ENCODE assay signal across 26 cellular contexts in the genomic region with DNA sequence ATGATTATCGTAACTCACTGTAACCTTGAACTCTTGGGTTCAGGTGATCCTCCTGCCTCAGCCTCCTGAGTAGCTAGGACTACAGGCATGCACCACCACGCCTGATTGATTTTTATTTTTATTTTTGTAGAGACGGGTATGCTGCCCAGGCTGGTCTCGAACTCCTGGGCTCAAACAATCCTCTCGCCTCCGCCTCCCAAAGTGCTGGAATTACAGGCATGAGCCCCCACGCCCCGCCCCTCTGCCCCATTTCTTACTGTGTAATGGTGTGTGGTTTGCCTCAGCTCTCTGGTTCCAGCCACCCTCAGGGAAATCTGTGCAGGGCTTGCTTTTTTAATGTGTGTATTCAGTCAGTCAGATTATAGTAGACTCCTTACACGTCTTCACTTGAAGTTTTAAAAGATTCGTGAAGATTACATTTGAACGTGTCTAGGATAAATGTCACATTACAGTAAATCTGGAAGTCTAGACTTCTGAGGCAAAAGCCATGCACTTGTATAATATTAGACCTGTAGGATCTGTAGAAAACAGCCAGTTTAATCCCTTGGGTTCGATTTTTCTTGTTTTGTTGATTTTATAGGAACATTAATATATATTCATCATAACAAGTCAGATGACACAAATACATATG.
"Had no signal": no experiment of that assay in that cellular context is flagged by ENCODE, and none has a peak within 500 bp of the region (broad histone marks: within the 10 kb centered on the region; RNA-seq: fewer than 3 reads in every experiment).

No MANE protein-coding gene starts in this region.

- H3K4me2 ChIP-seq: hepatocyte had no signal

- H3K4me3 Mint-ChIP-seq: dendritic cell treated with granulocyte-macrophage colony-stimulating factor and Interleukin-4, amounts not matched to agents 40 ng/mL and 50 ng/mL, for 4 days; endodermal cell; memory B cell; naive thymus-derived CD4-positive, alpha-beta T cell; stimulated activated effector memory CD8-positive, alpha-beta T cell treated with anti-CD3 and anti-CD28 coated beads, Interleukin-12 subunit alpha, Interleukin-12 subunit beta, amount 100 ng/mL, for 72 hours had no signal

- H3K4me1 ChIP-seq: foreskin keratinocyte, heart left ventricle had no signal

- H3K4me3 ChIP-seq: colonic mucosa, esophagus muscularis mucosa, gastroesophageal sphincter, heart left ventricle, hepatocyte, lung, ovary, sigmoid colon, stomach, thyroid gland, vagina had no signal

- H3K9me3 Mint-ChIP-seq: dendritic cell treated with granulocyte-macrophage colony-stimulating factor and Interleukin-4, amounts not matched to agents 40 ng/mL and 50 ng/mL, for 4 days; memory B cell; stimulated activated effector memory CD8-positive, alpha-beta T cell treated with anti-CD3 and anti-CD28 coated beads, Interleukin-12 subunit alpha, Interleukin-12 subunit beta, amount 100 ng/mL, for 72 hours had no signal

- H3K79me2 ChIP-seq: hepatocyte had no signal

- H3K27ac Mint-ChIP-seq: dendritic cell treated with granulocyte-macrophage colony-stimulating factor and Interleukin-4, amounts not matched to agents 40 ng/mL and 50 ng/mL, for 4 days; endodermal cell; naive thymus-derived CD4-positive, alpha-beta T cell; stimulated activated effector memory CD8-positive, alpha-beta T cell treated with anti-CD3 and anti-CD28 coated beads, Interleukin-12 subunit alpha, Interleukin-12 subunit beta, amount 100 ng/mL, for 72 hours had no signal

- DNase-seq: colonic mucosa; effector CD8-positive, alpha-beta T cell; endodermal cell; foreskin keratinocyte; heart left ventricle; kidney; midbrain; naive thymus-derived CD4-positive, alpha-beta T cell; nucleus accumbens; ovary; posterior cingulate gyrus; sigmoid colon; stimulated activated CD4-positive, alpha-beta T cell treated with anti-CD3 and anti-CD28 coated beads, Interleukin-2, amount 100 ng/mL, for 24 hours; stimulated activated CD4-positive, alpha-beta T cell treated with anti-CD3 and anti-CD28 coated beads, Interleukin-4, amount 100 ng/mL, for 24 hours; stimulated activated naive CD4-positive, alpha-beta T cell treated with Interleukin-2 at 50 U/mL for 16 hours; stomach; thyroid gland had no signal

- H3K36me3 Mint-ChIP-seq: stimulated activated effector memory CD8-positive, alpha-beta T cell treated with anti-CD3 and anti-CD28 coated beads, Interleukin-12 subunit alpha, Interleukin-12 subunit beta, amount 100 ng/mL, for 72 hours had no signal

- H3K27ac ChIP-seq: colonic mucosa, epithelial cell of prostate, esophagus muscularis mucosa, foreskin keratinocyte, gastroesophageal sphincter, heart left ventricle, hepatocyte, ovary, sigmoid colon, stomach, thyroid gland, vagina had no signal

- H3K9me3 ChIP-seq: colonic mucosa, esophagus muscularis mucosa, gastroesophageal sphincter, ovary, sigmoid colon, stomach, thyroid gland, vagina had no signal

- H3K27me3 ChIP-seq: colonic mucosa, esophagus muscularis mucosa, foreskin keratinocyte, gastroesophageal sphincter, heart left ventricle, hepatocyte, ovary, sigmoid colon, stomach, thyroid gland, vagina had no signal

- H3K36me3 ChIP-seq: colonic mucosa, esophagus muscularis mucosa, gastroesophageal sphincter, heart left ventricle, ovary, sigmoid colon, stomach, thyroid gland, vagina had no signal

- H3K27me3 Mint-ChIP-seq: dendritic cell treated with granulocyte-macrophage colony-stimulating factor and Interleukin-4, amounts not matched to agents 40 ng/mL and 50 ng/mL, for 4 days; memory B cell had no signal
